8 cellular contexts compared by ENCODE assay signal in genomic region chr17:81702934-81703746, GRCh38. TPM values are rescaled to one million over a fixed set of nuclear protein-coding genes. Genes with fewer than 3 reads are reported as not detected.
DNase-seq lines count a peak whose midpoint lies in the region; ATAC-seq and TF ChIP-seq lines count a peak whose summit lies in the region.

Gene MRPL12, plus strand, starts transcription at chr17:81703367. Its CDS starts 135 bp downstream, at chr17:81703502.

- peaks cover 9% of the 10 kb centered on the region for H3K36me3 ChIP-seq in colonic mucosa

- intact Hi-C loops in colonic mucosa (cut with DNase I) (no loop called here), left colon (cut with DNase I, micrococcal nuclease) (no loop called here)

- H3K9me3 ChIP-seq in colonic mucosa: no peaks in the 10 kb centered on the region

- TF ChIP-seq POLR2A in GM19099 (IDR thresholded peaks at IDR 0.05; ENCODE audit: extremely low read depth, insufficient read length, low read depth): peak; percentile 98

- DNase-seq in Ammon's horn (ENCODE audit: low spot score) (peak; percentile 98), NCI-H524 (lab: John Stamatoyannopoulos, UW) (peak; percentile 96 to 99), colonic mucosa (peak; percentile 97), left colon (peak; percentile 92 to 97)
- DNase-seq in activated CD4-positive, alpha-beta T cell treated with anti-CD3 and anti-CD28 coated beads for 48 hours: peak; percentile 94
- DNase-seq in stimulated activated CD4-positive, alpha-beta T cell treated with anti-CD3 and anti-CD28 coated beads, Interleukin-1b, Interleukin-23, amount 100 ng/mL, for 4 hours (ENCODE audit: low read depth in 2 of 2): peak; percentile 76 to 85

- peak within 1 kb of the TSS; percentile 83 for H3K4me3 ChIP-seq in colonic mucosa

- ATAC-seq in HG03432 (IDR thresholded peaks at IDR 0.05; ENCODE audit: unreplicated experiment) (peak; percentile 77), left colon (peak; percentile 89)

- H3K27ac ChIP-seq in colonic mucosa: peak within 1 kb of the TSS; percentile 86

- peaks cover 20% of the 10 kb centered on the region for H3K4me1 ChIP-seq in colonic mucosa

- H3K27me3 ChIP-seq in colonic mucosa: no peaks in the 10 kb centered on the region

- TF ChIP-seq CTCF in colonic mucosa (IDR thresholded peaks at IDR 0.05): no peak

- peak within 1 kb of the TSS; percentile 96 to 98 for H3K9ac ChIP-seq in colonic mucosa (ENCODE audit: low read depth in 2 of 2, low read length in 2 of 2)

RNA-seq across cellular contexts. Expression of gene MRPL12, which starts in this region (rescaled TPM):
- total RNA-seq in colonic mucosa (100 to 1,000 TPM; 106 to 225 TPM), left colon (100 to 1,000 TPM in 1 of 2 donors, 10 to 100 TPM in 1; 88.2 to 146 TPM)

Comparison
In these comparisons a context has a peak if more than half of its experiments do, and no peak if none do; other contexts are left out.
1. Peak in every context shown above with its lines: DNase-seq, ATAC-seq, H3K4me3 ChIP-seq and H3K27ac ChIP-seq.